12 cellular contexts compared by ENCODE assay signal in genomic region chr15:69474846-69475455, GRCh38. TPM values are rescaled to one million over a fixed set of nuclear protein-coding genes. Genes with fewer than 3 reads are reported as not detected.
DNase-seq lines count a peak whose midpoint lies in the region; ATAC-seq and TF ChIP-seq lines count a peak whose summit lies in the region.
"Had no signal": no experiment of that assay in that cellular context is flagged by ENCODE, and none has a peak within 500 bp of the region (broad histone marks: within the 10 kb centered on the region; RNA-seq: fewer than 3 reads in every experiment).

No MANE protein-coding gene starts in this region.

- H3K4me3 Mint-ChIP-seq in WTC11 (no peak overlapping the region), immature natural killer cell (no peak overlapping the region)
- H3K4me3 Mint-ChIP-seq in naive thymus-derived CD4-positive, alpha-beta T cell: no peak overlapping the region
- H3K4me3 Mint-ChIP-seq: activated CD4-positive, alpha-beta T cell treated with anti-CD3 and anti-CD28 coated beads, Interleukin-2, amount 10 ng/mL, durations not matched to agents 7 days and 5 days; activated T-helper 1 cell treated with anti-CD3 and anti-CD28 coated beads, Interleukin-12 subunit alpha, Interleukin-12 subunit beta, Interleukin-2, Interleukin-4 antibody, amounts not matched to agents 30 ng/mL and 10 ng/mL and 1 ng/mL, durations not matched to agents 14 hours and 24 hours and 36 hours had no signal

- H3K27me3 Mint-ChIP-seq in WTC11 (ENCODE audit: low read depth) (no peaks in the 10 kb centered on the region; the same call in 1 of the 2 replicates), immature natural killer cell (ENCODE audit: low read depth in 3 of 3) (peaks cover 2 to 13% (median 7%) of the 10 kb centered on the region in 3 donors)
- H3K27me3 Mint-ChIP-seq in naive thymus-derived CD4-positive, alpha-beta T cell: peaks cover 0 to 28% (median 0%) of the 10 kb centered on the region in 5 donors

- CTCF ChIA-PET in WTC11 (lab: Charles Lee): interaction anchor here (1.1 to 3.7 kb wide), 6 partner anchors 8 to 484 kb away, joined by 4 to 40 read pairs (median 4); no protein-coding TSS in a partner anchor
- CTCF ChIA-PET in naive thymus-derived CD4-positive, alpha-beta T cell (lab: Charles Lee): interaction anchor here (0.6 to 1.6 kb wide), 8 partner anchors 12 to 1338 kb away, joined by 3 to 6 read pairs (median 4); no protein-coding TSS in a partner anchor

- H3K9me3 Mint-ChIP-seq in WTC11 (peaks cover 7% of the 10 kb centered on the region), immature natural killer cell (peaks cover 0 to 4% (median 0%) of the 10 kb centered on the region in 6 donors)
- peaks cover 0 to 6% (median 4%) of the 10 kb centered on the region in 11 donors for H3K9me3 Mint-ChIP-seq in naive thymus-derived CD4-positive, alpha-beta T cell

- ATAC-seq in WTC11: peak; percentile 25
- ATAC-seq in naive thymus-derived CD4-positive, alpha-beta T cell: no peak
- ATAC-seq in HG02571 (IDR thresholded peaks at IDR 0.05; ENCODE audit: unreplicated experiment): no peak

- H3K36me3 Mint-ChIP-seq in WTC11 (peaks cover 4% of the 10 kb centered on the region), immature natural killer cell (peaks cover 0 to 7% (median 3%) of the 10 kb centered on the region in 3 donors)
- H3K36me3 Mint-ChIP-seq in naive thymus-derived CD4-positive, alpha-beta T cell: peaks cover 0 to 4% (median 3%) of the 10 kb centered on the region in 5 donors

- intact Hi-C loops in naive thymus-derived CD4-positive, alpha-beta T cell (cut with micrococcal nuclease): loop anchor here (1.0 to 10.0 kb wide), 10 partner anchors 102 to 1337 kb away; no protein-coding TSS in a partner anchor

- H3K27ac ChIP-seq in naive thymus-derived CD4-positive, alpha-beta T cell (ENCODE audit: low read depth, low read length): no peak overlapping the region
- H3K27ac ChIP-seq: gastroesophageal sphincter, tibial artery had no signal

- no peak overlapping the region for H3K4me3 ChIP-seq in naive thymus-derived CD4-positive, alpha-beta T cell (ENCODE audit: low read length)
- H3K4me3 ChIP-seq: gastroesophageal sphincter, tibial artery had no signal

- H3K27ac Mint-ChIP-seq in WTC11 (no peak overlapping the region), immature natural killer cell (no peak overlapping the region)
- no peak overlapping the region for H3K27ac Mint-ChIP-seq in naive thymus-derived CD4-positive, alpha-beta T cell
- H3K27ac Mint-ChIP-seq: activated CD4-positive, alpha-beta T cell treated with anti-CD3 and anti-CD28 coated beads, Interleukin-2, amount 10 ng/mL, durations not matched to agents 7 days and 5 days; activated T-helper 1 cell treated with anti-CD3 and anti-CD28 coated beads, Interleukin-12 subunit alpha, Interleukin-12 subunit beta, Interleukin-2, Interleukin-4 antibody, amounts not matched to agents 30 ng/mL and 10 ng/mL and 1 ng/mL, durations not matched to agents 14 hours and 24 hours and 36 hours had no signal

- no peaks in the 10 kb centered on the region for H3K9me3 ChIP-seq in naive thymus-derived CD4-positive, alpha-beta T cell (ENCODE audit: control insufficient read depth in 2 of 3, low read length in 3 of 3)
- H3K9me3 ChIP-seq: gastroesophageal sphincter had no signal

- H3K4me1 Mint-ChIP-seq in WTC11 (no peaks in the 10 kb centered on the region), immature natural killer cell (peaks cover 13 to 19% of the 10 kb centered on the region in 2 donors)
- H3K4me1 Mint-ChIP-seq in naive thymus-derived CD4-positive, alpha-beta T cell: peaks cover 0 to 5% (median 0%) of the 10 kb centered on the region in 7 donors

- POLR2A ChIA-PET in WTC11 (lab: Charles Lee): no interaction called here
- POLR2A ChIA-PET in naive thymus-derived CD4-positive, alpha-beta T cell (lab: Charles Lee): interaction anchor here (0.7 to 1.1 kb wide), 3 partner anchors 11 to 23 kb away, joined by 3 read pairs; partner anchors contain the start of gene RPLP1

- H3K4me1 ChIP-seq in naive thymus-derived CD4-positive, alpha-beta T cell (ENCODE audit: control insufficient read depth in 2 of 2, insufficient read depth in 2 of 2, low read length in 2 of 2): no peaks in the 10 kb centered on the region
- H3K4me1 ChIP-seq: gastroesophageal sphincter had no signal

- peak; percentile 26 for DNase-seq in ACHN
- peak; percentile 10 for DNase-seq in HCEC 1CT
- no peak for DNase-seq in WTC11 (ENCODE audit: low spot score)
- peak; percentile 31 for DNase-seq in iris pigment epithelial cell (ENCODE audit: low read depth)
- no peak for DNase-seq in immature natural killer cell
- no peak for DNase-seq in naive thymus-derived CD4-positive, alpha-beta T cell
- DNase-seq in NCI-H82 (lab: John Stamatoyannopoulos, UW): no peak

- TF ChIP-seq CTCF in WTC11 (IDR thresholded peaks at IDR 0.05): no peak

- in situ Hi-C loops in ACHN (cut with HindIII; ENCODE audit: low pct_ligation_motif_present, low pct_unique_long_range_greater_than_20kb, low sequenced_read_pairs): no loop called here

- H3K36me3 ChIP-seq in naive thymus-derived CD4-positive, alpha-beta T cell (ENCODE audit: control insufficient read depth in 2 of 3, insufficient read depth in 3 of 3, low read length in 3 of 3): no peaks in the 10 kb centered on the region
- H3K36me3 ChIP-seq: gastroesophageal sphincter, tibial artery had no signal

- no peaks in the 10 kb centered on the region for H3K27me3 ChIP-seq in naive thymus-derived CD4-positive, alpha-beta T cell (ENCODE audit: control insufficient read depth in 2 of 2, insufficient read depth in 2 of 2, low read length in 2 of 2)

TF ChIP-seq in WTC11, 78 proteins besides CTCF, POLR2A, EP300 and RAD21:
- TF ChIP-seq ZBTB43 (CRISPR knock-in tag; IDR thresholded peaks at IDR 0.05) (no peak), ERG (CRISPR knock-in tag; IDR thresholded peaks at IDR 0.05) (no peak), IRF1 (CRISPR knock-in tag; IDR thresholded peaks at IDR 0.05) (no peak), ZNF423 (CRISPR knock-in tag; IDR thresholded peaks at IDR 0.05) (no peak), TP53 (CRISPR knock-in tag; IDR thresholded peaks at IDR 0.05) (no peak), SP1 (CRISPR knock-in tag; conservative IDR thresholded peaks at IDR 0.05) (no peak), ZNF219 (CRISPR knock-in tag; IDR thresholded peaks at IDR 0.05; ENCODE audit: borderline replicate concordance) (no peak), ZNF121 (CRISPR knock-in tag; IDR thresholded peaks at IDR 0.05) (no peak), ZSCAN18 (CRISPR knock-in tag; IDR thresholded peaks at IDR 0.05) (no peak)

RNA-seq across cellular contexts. Expression of gene RPLP1, which starts 22.3 kb away (rescaled TPM):
- total RNA-seq in WTC11 (2021): 2,441 to 2,639 TPM (median 2,597 TPM) in 3 replicates
- 1,000 to 10,000 TPM in 2 of 3 donors, 100 to 1,000 TPM in 1; 537 to 1,740 (median 1,337) TPM for polyA plus RNA-seq in immature natural killer cell
- total RNA-seq in naive thymus-derived CD4-positive, alpha-beta T cell: 1,000 to 10,000 TPM; 1,719 to 2,941 (median 2,467) TPM
- polyA plus RNA-seq in naive thymus-derived CD4-positive, alpha-beta T cell: 1,000 to 10,000 TPM; 2,508 to 3,527 TPM

Comparison
In these comparisons a context has a peak if more than half of its experiments do, and no peak if none do; other contexts are left out.
1. DNase-seq: peak in ACHN (single experiment), HCEC 1CT (single experiment) and iris pigment epithelial cell (single experiment); none in WTC11 (single experiment), immature natural killer cell (0 of 3), naive thymus-derived CD4-positive, alpha-beta T cell (0 of 9) and NCI-H82 (single experiment).